Comparison of ENCODE assay signal across 27 cellular contexts in the genomic region with DNA sequence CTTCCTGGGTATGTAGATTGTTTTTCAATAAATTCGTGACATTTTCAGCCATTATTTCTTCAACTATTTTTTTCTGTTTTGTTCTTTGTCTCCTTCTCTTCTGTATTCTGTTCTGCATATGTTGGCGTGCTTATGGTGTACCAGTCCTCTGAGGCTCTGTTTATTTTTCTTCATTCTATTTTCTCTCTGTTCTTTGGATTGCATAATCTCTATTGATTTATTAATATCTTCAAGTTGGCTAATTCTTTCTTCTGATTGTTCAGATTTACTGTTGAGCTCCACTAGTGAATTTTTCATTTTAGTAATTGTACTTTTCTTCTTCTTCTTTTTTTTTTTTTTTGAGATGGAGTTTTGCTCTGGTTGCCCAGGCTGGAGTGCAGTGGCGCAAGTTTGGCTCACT. TPM values are rescaled to one million over a fixed set of nuclear protein-coding genes. Genes with fewer than 3 reads are reported as not detected.
DNase-seq lines count a peak whose midpoint lies in the region; ATAC-seq, FAIRE-seq and TF ChIP-seq lines count a peak whose summit lies in the region.
"Had no signal": no experiment of that assay in that cellular context is flagged by ENCODE, and none has a peak within 500 bp of the region (broad histone marks: within the 10 kb centered on the region; RNA-seq: fewer than 3 reads in every experiment).

No MANE protein-coding gene starts in this region.

- H3K27ac ChIP-seq in right lobe of liver (peak overlapping the region in 2 of 3 donors; percentile 10 to 91), HepG2 (ENCODE audit: extremely low read length, insufficient read depth, low read length) (no peak overlapping the region), lower lobe of right lung (peak overlapping the region; percentile 94)

- H4K20me1 ChIP-seq in HepG2 (ENCODE audit: insufficient read depth, low read length), result no peaks in the 10 kb centered on the region

- POLR2A ChIA-PET in HepG2 (lab: Yijun Ruan, JAX), result no interaction called here
- POLR2A ChIA-PET in activated CD8-positive, alpha-beta T cell treated with anti-CD3 and anti-CD28 coated beads for 36 hours (lab: Charles Lee), result no interaction called here

- no peak overlapping the region for H3K4me2 ChIP-seq in HepG2 (ENCODE audit: low read depth, low read length)
- H3K4me2 ChIP-seq: SK-N-SH had no signal

- no peak for FAIRE-seq in HepG2 (lab: Jason Lieb, UNC)
- FAIRE-seq: bronchial epithelial cell, endometrium had no signal

- TF ChIP-seq POLR2A in right lobe of liver (IDR thresholded peaks at IDR 0.05), result no peak
- no peak for TF ChIP-seq POLR2A in HepG2 (IDR thresholded peaks at IDR 0.05; ENCODE audit: insufficient read depth in 1 of 2, low read depth in 2 of 2, low read length in 2 of 2)

- H3K27me3 ChIP-seq in right lobe of liver, result no peaks in the 10 kb centered on the region
- H3K27me3 ChIP-seq in HepG2 (ENCODE audit: control insufficient read depth in 1 of 2, insufficient read depth in 2 of 2, low read length in 2 of 2), result peaks cover 2 to 15% of the 10 kb centered on the region in 2 experiments; a peak in 3 of 5 replicates
- H3K27me3 ChIP-seq in lower lobe of right lung (ENCODE audit: low read depth), result no peaks in the 10 kb centered on the region
- H3K27me3 ChIP-seq: right atrium auricular region had no signal

- 57% methylated on average over 3 of the region's 3 CpGs for WGBS in right lobe of liver (ENCODE audit: insufficient coverage, low coverage, low lambda C conversion rate, missing lambda C conversion rate)
- WGBS in HepG2 (ENCODE audit: low lambda C conversion rate), result 33% methylated on average over 3 of the region's 3 CpGs

- no peak overlapping the region for H2AFZ ChIP-seq in HepG2 (ENCODE audit: low read length)

- TF ChIP-seq CTCF in right lobe of liver (IDR thresholded peaks at IDR 0.05) (no peak), HepG2 (CRISPR knock-in tag; IDR thresholded peaks at IDR 0.05) (no peak), lower lobe of right lung (IDR thresholded peaks at IDR 0.05) (no peak), glutamatergic neuron (IDR thresholded peaks at IDR 0.05; ENCODE audit: partially characterized antibody, unreplicated experiment) (no peak)
- TF ChIP-seq CTCF in activated CD8-positive, alpha-beta T cell treated with anti-CD3 and anti-CD28 coated beads for 36 hours (IDR thresholded peaks at IDR 0.05), result no peak

- peaks cover 31% of the 10 kb centered on the region for H3K4me1 Mint-ChIP-seq in activated CD8-positive, alpha-beta T cell treated with anti-CD3 and anti-CD28 coated beads for 36 hours (ENCODE audit: low read depth)
- no peaks in the 10 kb centered on the region for H3K4me1 Mint-ChIP-seq in glutamatergic neuron (ENCODE audit: low read depth, unreplicated experiment)

- no TSS peak for BruUV-seq in HepG2 (replicated peaks; lab: Mats Ljungman, UMichigan)

- H3K36me3 ChIP-seq in right lobe of liver, result no peaks in the 10 kb centered on the region
- H3K36me3 ChIP-seq in HepG2 (replicated peaks in 1 of 2; ENCODE audit: control insufficient read depth in 1 of 2, insufficient read depth in 2 of 2, low read length in 2 of 2), result no peaks in the 10 kb centered on the region
- H3K36me3 ChIP-seq in lower lobe of right lung, result no peaks in the 10 kb centered on the region
- H3K36me3 ChIP-seq: HAP-1, right atrium auricular region had no signal

- no peak for ATAC-seq in right lobe of liver
- ATAC-seq in HepG2, result no peak
- ATAC-seq in activated CD8-positive, alpha-beta T cell treated with anti-CD3 and anti-CD28 coated beads for 36 hours, result no peak
- ATAC-seq in lower lobe of right lung, result no peak

- no peak for TF ChIP-seq EP300 in HepG2 (IDR thresholded peaks at IDR 0.05; ENCODE audit: low read depth in 2 of 2, low read length in 2 of 2)
- no peak for TF ChIP-seq EP300 in HepG2 (CRISPR knock-in tag; IDR thresholded peaks at IDR 0.05; ENCODE audit: borderline replicate concordance)

- H3K4me3 Mint-ChIP-seq in activated CD8-positive, alpha-beta T cell treated with anti-CD3 and anti-CD28 coated beads for 36 hours, result no peak overlapping the region
- no peak overlapping the region for H3K4me3 Mint-ChIP-seq in glutamatergic neuron (ENCODE audit: unreplicated experiment)

- peaks cover 0 to 49% (median 24%) of the 10 kb centered on the region in 4 donors for H3K4me1 ChIP-seq in right lobe of liver
- H3K4me1 ChIP-seq in HepG2 (ENCODE audit: insufficient read depth, low read length), result no peaks in the 10 kb centered on the region
- H3K4me1 ChIP-seq in lower lobe of right lung, result peaks cover 54% of the 10 kb centered on the region

- H3K36me3 Mint-ChIP-seq in activated CD8-positive, alpha-beta T cell treated with anti-CD3 and anti-CD28 coated beads for 36 hours (ENCODE audit: low read depth), result no peaks in the 10 kb centered on the region
- peaks cover 5% of the 10 kb centered on the region for H3K36me3 Mint-ChIP-seq in glutamatergic neuron (ENCODE audit: unreplicated experiment)
- H3K36me3 Mint-ChIP-seq: CD8-positive, alpha-beta memory T cell had no signal

- H3K27ac Mint-ChIP-seq in activated CD8-positive, alpha-beta T cell treated with anti-CD3 and anti-CD28 coated beads for 36 hours, result peak overlapping the region; percentile 1
- no peak overlapping the region for H3K27ac Mint-ChIP-seq in glutamatergic neuron (ENCODE audit: unreplicated experiment)

- peaks cover 3% of the 10 kb centered on the region for H3K27me3 Mint-ChIP-seq in activated CD8-positive, alpha-beta T cell treated with anti-CD3 and anti-CD28 coated beads for 36 hours
- no peaks in the 10 kb centered on the region for H3K27me3 Mint-ChIP-seq in glutamatergic neuron (ENCODE audit: unreplicated experiment)

- H3K9ac ChIP-seq in HepG2 (ENCODE audit: insufficient read depth, low read depth, low read length), result no peak overlapping the region
- H3K9ac ChIP-seq: SK-N-SH had no signal

- H3K9me3 Mint-ChIP-seq in activated CD8-positive, alpha-beta T cell treated with anti-CD3 and anti-CD28 coated beads for 36 hours, result no peaks in the 10 kb centered on the region
- no peaks in the 10 kb centered on the region for H3K9me3 Mint-ChIP-seq in glutamatergic neuron (ENCODE audit: unreplicated experiment)
- H3K9me3 Mint-ChIP-seq: CD8-positive, alpha-beta memory T cell had no signal

- TF ChIP-seq RAD21 in HepG2 (CRISPR knock-in tag; IDR thresholded peaks at IDR 0.05), result no peak

- intact Hi-C loops in right lobe of liver (cut with DNase I) (no loop called here), HepG2 (cut with micrococcal nuclease; ENCODE audit: unreplicated experiment) (no loop called here), lower lobe of right lung (cut with DNase I) (no loop called here)
- intact Hi-C loops in activated CD8-positive, alpha-beta T cell treated with anti-CD3 and anti-CD28 coated beads for 36 hours (cut with micrococcal nuclease), result no loop called here

- CTCF ChIA-PET in HepG2 (lab: Yijun Ruan, JAX; ENCODE audit: low intra/inter-chr PET ratio, low total read pairs), result no interaction called here
- CTCF ChIA-PET in activated CD8-positive, alpha-beta T cell treated with anti-CD3 and anti-CD28 coated beads for 36 hours (lab: Charles Lee), result interaction anchor here (1.2 to 9.4 kb wide), 8 partner anchors 8 to 67 kb away, joined by 3 to 134 read pairs (median 8); no protein-coding TSS in a partner anchor

- no peak for DNase-seq in right lobe of liver
- DNase-seq in HepG2 (ENCODE audit: low spot score), result no peak
- no peak for DNase-seq in activated CD8-positive, alpha-beta T cell treated with anti-CD3 and anti-CD28 coated beads for 36 hours
- DNase-seq in lower lobe of right lung, result no peak
- DNase-seq in NCI-H510A treated with DMSO at 0.1 percent for 48 hours (lab: John Stamatoyannopoulos, UW), result no peak
- DNase-seq in amygdala (lab: John Stamatoyannopoulos, UW), result no peak
- DNase-seq in glutamatergic neuron, result no peak
- DNase-seq: activated CD4-positive, CD25-positive, alpha-beta regulatory T cell; activated effector memory CD4-positive, alpha-beta T cell treated with Interleukin-2 at 50 U/mL for 16 hours; CD8-positive, alpha-beta memory T cell; Kasumi-1; mesendoderm; NCI-H1092 treated with DMSO at 0.1 percent for 48 hours; NCI-H1930; NCI-H2227 treated with DMSO at 0.1 percent for 48 hours; NCI-H748 treated with DMSO at 0.1 percent for 48 hours; SK-N-SH; stimulated activated CD4-positive, alpha-beta T cell treated with anti-CD3 and anti-CD28 coated beads, Interleukin-12 subunit alpha, Interleukin-12 subunit beta, amount 100 ng/mL, for 4 hours had no signal

- H3K4me3 ChIP-seq in right lobe of liver, result no peak overlapping the region
- no peak overlapping the region for H3K4me3 ChIP-seq in HepG2 (replicated peaks in 1 of 3; ENCODE audit: insufficient read depth in 1 of 3, low read depth in 2 of 3, low read length in 3 of 3)
- no peak overlapping the region for H3K4me3 ChIP-seq in lower lobe of right lung
- H3K4me3 ChIP-seq: coronary artery, HAP-1, right atrium auricular region had no signal

- H3K9me3 ChIP-seq in right lobe of liver (no peaks in the 10 kb centered on the region), HepG2 (ENCODE audit: low read length) (no peaks in the 10 kb centered on the region), lower lobe of right lung (no peaks in the 10 kb centered on the region)
- H3K9me3 ChIP-seq: HAP-1, right atrium auricular region, SK-N-SH had no signal

- in situ Hi-C loops in HepG2 (cut with HindIII; ENCODE audit: extremely low pct_ligation_motif_present, low pct_unique_long_range_greater_than_20kb), result no loop called here

- H3K79me2 ChIP-seq in HepG2 (ENCODE audit: insufficient read depth, low read length), result no peaks in the 10 kb centered on the region

RNA-seq across cellular contexts. Expression of a gene that starts 9.9 kb away (rescaled TPM):
- total RNA-seq in right lobe of liver (1 to 10 TPM in 5 of 6 experiments, under 1 TPM in 1; 0.92 to 3.1 (median 1.6) TPM), HepG2 (2016; rRNA removed; fragmentation: Illumina TruSeq; extraction: Trizol) (not detected in 2 replicates), lower lobe of right lung (21.5 TPM), glutamatergic neuron (ENCODE audit: unreplicated experiment) (not detected)
- not detected in 2 replicates for total RNA-seq in HepG2 (2016; cell fraction: cytosol; rRNA removed; fragmentation: Illumina TruSeq; extraction: Trizol; ENCODE audit: low read depth)
- not detected in 2 replicates for total RNA-seq in HepG2 (2016; cell fraction: insoluble cytoplasmic fraction; rRNA removed; fragmentation: Illumina TruSeq; extraction: Trizol)
- not detected in 2 replicates for total RNA-seq in HepG2 (2016; cell fraction: membrane; rRNA removed; fragmentation: Illumina TruSeq; extraction: Trizol)
- not detected in 2 replicates for total RNA-seq in HepG2 (2016; cell fraction: nucleus; rRNA removed; fragmentation: Illumina TruSeq; extraction: Trizol)
- polyA plus RNA-seq in HepG2 (2011; rRNA removed), result not detected in 2 replicates
- polyA plus RNA-seq in HepG2 (2011; cell fraction: cytosol; rRNA removed), result not detected in 2 replicates
- polyA plus RNA-seq in HepG2 (2011; cell fraction: nucleus; rRNA removed), result 0.23 TPM in 1 of 2 replicates, not detected in the other
- 0.07 and 0.16 TPM in 2 replicates for polyA plus RNA-seq in HepG2 (2012)
- not detected in 2 replicates for polyA plus RNA-seq in HepG2 (2016; cell fraction: cytosol; fragmentation: Illumina TruSeq; extraction: Trizol; ENCODE audit: low read depth)
- not detected in 2 replicates for polyA plus RNA-seq in HepG2 (2016; cell fraction: insoluble cytoplasmic fraction; fragmentation: Illumina TruSeq; extraction: Trizol; ENCODE audit: low read depth)
- polyA plus RNA-seq in HepG2 (2016; cell fraction: membrane; fragmentation: Illumina TruSeq; extraction: Trizol; ENCODE audit: low read depth), result not detected in 2 replicates
- polyA plus RNA-seq in HepG2 (2016; cell fraction: nucleus; fragmentation: Illumina TruSeq; extraction: Trizol; ENCODE audit: insufficient read depth, low read depth), result not detected in 2 replicates
- polyA minus RNA-seq in HepG2 (2011; rRNA and poly(A)+ RNA removed; ENCODE audit: low replicate concordance), result not detected in 2 replicates
- polyA minus RNA-seq in HepG2 (2011; cell fraction: cytosol; rRNA and poly(A)+ RNA removed), result not detected in 2 replicates
- not detected in 2 replicates for polyA minus RNA-seq in HepG2 (2011; cell fraction: nucleus; rRNA and poly(A)+ RNA removed)
- 10 to 100 TPM; 46.7 to 52.6 TPM for total RNA-seq in activated CD8-positive, alpha-beta T cell treated with anti-CD3 and anti-CD28 coated beads for 36 hours
- total RNA-seq: bronchial epithelial cell, glomerular endothelial cell, osteoblast, urinary bladder had no signal
- polyA plus RNA-seq: fibroblast of lung, SK-N-SH had no signal

RNA-seq across cellular contexts. Expression of a gene that starts 36.0 kb away (rescaled TPM):
- total RNA-seq in right lobe of liver (1 to 10 TPM in 1 of 6 experiments, under 1 TPM in 3, not detected in 2; 0.06 to 1.1 (median 0.79) TPM), HepG2 (2016; rRNA removed; fragmentation: Illumina TruSeq; extraction: Trizol) (not detected in 2 replicates), lower lobe of right lung (12,584 TPM), glutamatergic neuron (ENCODE audit: unreplicated experiment) (not detected)
- total RNA-seq in HepG2 (2016; cell fraction: cytosol; rRNA removed; fragmentation: Illumina TruSeq; extraction: Trizol; ENCODE audit: low read depth), result not detected in 2 replicates
- total RNA-seq in HepG2 (2016; cell fraction: insoluble cytoplasmic fraction; rRNA removed; fragmentation: Illumina TruSeq; extraction: Trizol), result not detected in 2 replicates
- not detected in 2 replicates for total RNA-seq in HepG2 (2016; cell fraction: membrane; rRNA removed; fragmentation: Illumina TruSeq; extraction: Trizol)
- not detected in 2 replicates for total RNA-seq in HepG2 (2016; cell fraction: nucleus; rRNA removed; fragmentation: Illumina TruSeq; extraction: Trizol)
- not detected in 2 replicates for polyA plus RNA-seq in HepG2 (2011; rRNA removed)
- polyA plus RNA-seq in HepG2 (2011; cell fraction: cytosol; rRNA removed), result not detected in 2 replicates
- not detected in 2 replicates for polyA plus RNA-seq in HepG2 (2011; cell fraction: nucleus; rRNA removed)
- not detected in 2 replicates for polyA plus RNA-seq in HepG2 (2012)
- polyA plus RNA-seq in HepG2 (2016; cell fraction: cytosol; fragmentation: Illumina TruSeq; extraction: Trizol; ENCODE audit: low read depth), result not detected in 2 replicates
- polyA plus RNA-seq in HepG2 (2016; cell fraction: insoluble cytoplasmic fraction; fragmentation: Illumina TruSeq; extraction: Trizol; ENCODE audit: low read depth), result not detected in 2 replicates
- polyA plus RNA-seq in HepG2 (2016; cell fraction: membrane; fragmentation: Illumina TruSeq; extraction: Trizol; ENCODE audit: low read depth), result not detected in 2 replicates
- not detected in 2 replicates for polyA plus RNA-seq in HepG2 (2016; cell fraction: nucleus; fragmentation: Illumina TruSeq; extraction: Trizol; ENCODE audit: insufficient read depth, low read depth)
- not detected in 2 replicates for polyA minus RNA-seq in HepG2 (2011; rRNA and poly(A)+ RNA removed; ENCODE audit: low replicate concordance)
- not detected in 2 replicates for polyA minus RNA-seq in HepG2 (2011; cell fraction: cytosol; rRNA and poly(A)+ RNA removed)
- not detected in 2 replicates for polyA minus RNA-seq in HepG2 (2011; cell fraction: nucleus; rRNA and poly(A)+ RNA removed)
- not detected for total RNA-seq in activated CD8-positive, alpha-beta T cell treated with anti-CD3 and anti-CD28 coated beads for 36 hours
- total RNA-seq: bronchial epithelial cell; CD8-positive, alpha-beta memory T cell; fibroblast of lung; glomerular endothelial cell; osteoblast; urinary bladder had no signal
- polyA plus RNA-seq: CD8-positive, alpha-beta memory T cell; fibroblast of lung; SK-N-SH; urinary bladder had no signal

RNA-seq across cellular contexts. Expression of a gene that starts 49.8 kb away (rescaled TPM):
- 10 to 100 TPM in 4 of 6 experiments, 1 to 10 TPM in 2; 5.3 to 78.0 (median 46.2) TPM for total RNA-seq in right lobe of liver
- 0.11 and 0.13 TPM in 2 replicates for total RNA-seq in HepG2 (2016; rRNA removed; fragmentation: Illumina TruSeq; extraction: Trizol)
- total RNA-seq in HepG2 (2016; cell fraction: cytosol; rRNA removed; fragmentation: Illumina TruSeq; extraction: Trizol; ENCODE audit: low read depth), result 0.10 TPM in 1 of 2 replicates, not detected in the other
- 0.13 and 0.21 TPM in 2 replicates for total RNA-seq in HepG2 (2016; cell fraction: insoluble cytoplasmic fraction; rRNA removed; fragmentation: Illumina TruSeq; extraction: Trizol)
- total RNA-seq in HepG2 (2016; cell fraction: membrane; rRNA removed; fragmentation: Illumina TruSeq; extraction: Trizol), result 0.12 and 0.21 TPM in 2 replicates
- total RNA-seq in HepG2 (2016; cell fraction: nucleus; rRNA removed; fragmentation: Illumina TruSeq; extraction: Trizol), result 0.34 and 0.38 TPM in 2 replicates
- polyA plus RNA-seq in HepG2 (2011; rRNA removed), result 0.22 and 0.61 TPM in 2 replicates
- 0.23 and 0.62 TPM in 2 replicates for polyA plus RNA-seq in HepG2 (2011; cell fraction: cytosol; rRNA removed)
- polyA plus RNA-seq in HepG2 (2011; cell fraction: nucleus; rRNA removed), result 0.55 and 0.88 TPM in 2 replicates
- polyA plus RNA-seq in HepG2 (2012), result 0.13 TPM in 1 of 2 replicates, not detected in the other
- polyA plus RNA-seq in HepG2 (2016; cell fraction: cytosol; fragmentation: Illumina TruSeq; extraction: Trizol; ENCODE audit: low read depth), result not detected in 2 replicates
- 0.11 and 0.14 TPM in 2 replicates for polyA plus RNA-seq in HepG2 (2016; cell fraction: insoluble cytoplasmic fraction; fragmentation: Illumina TruSeq; extraction: Trizol; ENCODE audit: low read depth)
- 0.13 TPM in 1 of 2 replicates, not detected in the other for polyA plus RNA-seq in HepG2 (2016; cell fraction: membrane; fragmentation: Illumina TruSeq; extraction: Trizol; ENCODE audit: low read depth)
- polyA plus RNA-seq in HepG2 (2016; cell fraction: nucleus; fragmentation: Illumina TruSeq; extraction: Trizol; ENCODE audit: insufficient read depth, low read depth), result 0.15 and 0.25 TPM in 2 replicates
- polyA minus RNA-seq in HepG2 (2011; rRNA and poly(A)+ RNA removed; ENCODE audit: low replicate concordance), result 1.6 and 10.7 TPM in 2 replicates
- polyA minus RNA-seq in HepG2 (2011; cell fraction: cytosol; rRNA and poly(A)+ RNA removed), result 0.44 TPM in 1 of 2 replicates, not detected in the other
- polyA minus RNA-seq in HepG2 (2011; cell fraction: nucleus; rRNA and poly(A)+ RNA removed), result 0.62 and 1.4 TPM in 2 replicates
- total RNA-seq in activated CD8-positive, alpha-beta T cell treated with anti-CD3 and anti-CD28 coated beads for 36 hours, result not detected
- 44.9 TPM for total RNA-seq in lower lobe of right lung
- 9.0 TPM for total RNA-seq in glutamatergic neuron (ENCODE audit: unreplicated experiment)
- total RNA-seq: CD8-positive, alpha-beta memory T cell had no signal
- polyA plus RNA-seq: CD8-positive, alpha-beta memory T cell had no signal

Comparison
In these comparisons a context has a peak if more than half of its experiments do, and no peak if none do; other contexts are left out.
1. RNA of a gene that starts 36.0 kb away (total RNA-seq): 12,584 TPM in lower lobe of right lung (single experiment); 0.06 to 1.1 TPM in right lobe of liver, not detected in HepG2, not detected in activated CD8-positive, alpha-beta T cell treated with anti-CD3 and anti-CD28 coated beads for 36 hours and not detected in glutamatergic neuron (single experiment); every median in the first group is over 1,000 times any median in the second.